ENCODE assay signal across 12 cellular contexts in the genomic region with DNA sequence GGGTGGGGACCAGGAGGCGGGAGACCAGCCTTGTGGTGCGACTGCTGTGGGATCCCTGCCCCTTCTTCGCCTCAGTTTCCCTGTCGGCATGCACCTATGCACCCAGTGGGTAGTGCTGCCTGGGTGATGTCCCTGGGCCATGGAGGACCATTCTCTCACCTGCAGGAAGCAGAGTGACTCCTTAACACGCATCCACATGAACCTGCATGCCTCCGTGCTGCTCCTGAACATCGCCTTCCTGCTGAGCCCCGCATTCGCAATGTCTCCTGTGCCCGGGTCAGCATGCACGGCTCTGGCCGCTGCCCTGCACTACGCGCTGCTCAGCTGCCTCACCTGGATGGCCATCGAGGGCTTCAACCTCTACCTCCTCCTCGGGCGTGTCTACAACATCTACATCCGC.
"Had no signal": no experiment of that assay in that cellular context is flagged by ENCODE, and none has a peak within 500 bp of the region (broad histone marks: within the 10 kb centered on the region; RNA-seq: fewer than 3 reads in every experiment).

No MANE protein-coding gene starts in this region.

- H3K36me3 ChIP-seq: left ventricle myocardium inferior, thoracic aorta had no signal

- ATAC-seq: naive thymus-derived CD4-positive, alpha-beta T cell; stimulated activated naive B cell treated with anti-CD40 and anti-IgM and Interleukin-4, amounts not matched to agents 10 μg/mL and 1 μg/mL and 100 μg/mL, for 72 hours had no signal

- H3K4me3 ChIP-seq: left ventricle myocardium inferior, spleen, thoracic aorta had no signal

- H3K9me3 ChIP-seq: left ventricle myocardium inferior, spleen, thoracic aorta had no signal

- H3K27me3 Mint-ChIP-seq: naive thymus-derived CD4-positive, alpha-beta T cell; stimulated activated naive B cell treated with anti-CD40 and anti-IgM and Interleukin-4, amounts not matched to agents 10 μg/mL and 1 μg/mL and 100 μg/mL, for 72 hours had no signal

- H3K4me1 ChIP-seq: left ventricle myocardium inferior, spleen had no signal

- H3K27ac Mint-ChIP-seq: stimulated activated naive B cell treated with anti-CD40 and anti-IgM and Interleukin-4, amounts not matched to agents 10 μg/mL and 1 μg/mL and 100 μg/mL, for 72 hours had no signal

- DNase-seq: activated CD4-positive, alpha-beta T cell treated with anti-CD3 and anti-CD28 coated beads, Interleukin-2, amount 50 U/mL, for 4 hours; activated effector memory CD4-positive, alpha-beta T cell treated with anti-CD3 and anti-CD28 coated beads, Interleukin-2, amount 50 U/mL, for 16 hours; activated naive CD4-positive, alpha-beta T cell treated with anti-CD3 and anti-CD28 coated beads, Interleukin-2, amount 50 U/mL, for 16 hours; foreskin fibroblast; hypothalamus; left ventricle myocardium inferior; naive thymus-derived CD4-positive, alpha-beta T cell; spleen; stimulated activated CD4-positive, alpha-beta T cell treated with anti-CD3 and anti-CD28 coated beads, Interleukin-4, amount 100 ng/mL, for 4 hours; stimulated activated naive B cell treated with anti-CD40 and anti-IgM and Interleukin-4, amounts not matched to agents 10 μg/mL and 1 μg/mL and 100 μg/mL, for 72 hours had no signal

- H3K27ac ChIP-seq: epithelial cell of prostate, left ventricle myocardium inferior, spleen, thoracic aorta had no signal

- H3K4me3 Mint-ChIP-seq: naive thymus-derived CD4-positive, alpha-beta T cell; stimulated activated naive B cell treated with anti-CD40 and anti-IgM and Interleukin-4, amounts not matched to agents 10 μg/mL and 1 μg/mL and 100 μg/mL, for 72 hours had no signal
